In genomic region chr19:2685204-2685704, GRCh38 we compare ENCODE assay signal across 23 cellular contexts. TPM values are rescaled to one million over a fixed set of nuclear protein-coding genes. Genes with fewer than 3 reads are reported as not detected.
DNase-seq lines count a peak whose midpoint lies in the region; ATAC-seq, FAIRE-seq and TF ChIP-seq lines count a peak whose summit lies in the region.
"Had no signal": no experiment of that assay in that cellular context is flagged by ENCODE, and none has a peak within 500 bp of the region (broad histone marks: within the 10 kb centered on the region; RNA-seq: fewer than 3 reads in every experiment).

No MANE protein-coding gene starts in this region.

- H3K79me2 ChIP-seq in HepG2 (ENCODE audit: insufficient read depth, low read length) = no peaks in the 10 kb centered on the region

- no peak overlapping the region for H3K4me3 Mint-ChIP-seq in osteocyte (ENCODE audit: unreplicated experiment)
- H3K4me3 Mint-ChIP-seq in T-helper 2 cell treated with Interferon-gamma antibody and Interleukin-4, amounts not matched to agents 5 μg/mL and 100 μg/mL, for 36 hours = no peak overlapping the region
- H3K4me3 Mint-ChIP-seq: activated naive CD8-positive, alpha-beta T cell; activated T-helper 17 cell treated with anti-CD3 and anti-CD28 coated beads, Interleukin-2, amount 50 U/mL, for 72 hours; brain; CD14-positive monocyte; stimulated activated naive CD8-positive, alpha-beta T cell treated with anti-CD3 and anti-CD28 coated beads, Interleukin-15, Interleukin-2, amounts not matched to agents 100 ng/mL and 50 ng/mL, for 24 hours; T-helper 17 cell; type B pancreatic cell had no signal

- CTCF ChIA-PET in HepG2 (lab: Yijun Ruan, JAX; ENCODE audit: low intra/inter-chr PET ratio, low total read pairs) = interaction anchor here (1.2 kb wide), 1 partner anchor 64 kb away, joined by 8 read pairs; no protein-coding TSS in a partner anchor

- DNase-seq in HepG2 (ENCODE audit: low spot score) = no peak
- no peak for DNase-seq in right lobe of liver
- DNase-seq in dorsolateral prefrontal cortex = no peak
- no peak for DNase-seq in osteocyte (ENCODE audit: extremely low spot score, unreplicated experiment)
- DNase-seq in left lung = no peak
- no peak for DNase-seq in T-helper 2 cell treated with Interferon-gamma antibody and Interleukin-4, amounts not matched to agents 5 μg/mL and 100 μg/mL, for 36 hours (ENCODE audit: low spot score)
- DNase-seq: ACHN; activated CD8-positive, alpha-beta memory T cell treated with anti-CD3 and anti-CD28 coated beads, Interleukin-2, amount 50 U/mL, for 4 hours; NCI-H1417 treated with DMSO at 0.1 percent for 48 hours; NCI-H510A treated with DMSO at 0.1 percent for 48 hours; stimulated activated CD4-positive, alpha-beta T cell treated with anti-CD3 and anti-CD28 coated beads, Interleukin-4, amount 100 ng/mL, for 1 hour; T-helper 17 cell had no signal

- in situ Hi-C loops in HepG2 (cut with HindIII; ENCODE audit: extremely low pct_ligation_motif_present, low pct_unique_long_range_greater_than_20kb) = no loop called here

- intact Hi-C loops in HepG2 (cut with micrococcal nuclease; ENCODE audit: unreplicated experiment) = no loop called here
- intact Hi-C loops in right lobe of liver (cut with DNase I) = no loop called here
- intact Hi-C loops in dorsolateral prefrontal cortex (cut with DNase I) = no loop called here
- intact Hi-C loops in left lung (cut with DNase I) = no loop called here

- H3K9me3 Mint-ChIP-seq in osteocyte (ENCODE audit: unreplicated experiment) = no peaks in the 10 kb centered on the region
- no peaks in the 10 kb centered on the region for H3K9me3 Mint-ChIP-seq in T-helper 2 cell treated with Interferon-gamma antibody and Interleukin-4, amounts not matched to agents 5 μg/mL and 100 μg/mL, for 36 hours
- H3K9me3 Mint-ChIP-seq: activated T-helper 17 cell treated with anti-CD3 and anti-CD28 coated beads, Interleukin-2, amount 50 U/mL, for 72 hours; stimulated activated naive CD8-positive, alpha-beta T cell treated with anti-CD3 and anti-CD28 coated beads, Interleukin-15, Interleukin-2, amounts not matched to agents 100 ng/mL and 50 ng/mL, for 24 hours; type B pancreatic cell had no signal

- H3K36me3 ChIP-seq in HepG2 (replicated peaks in 1 of 2; ENCODE audit: control insufficient read depth in 1 of 2, insufficient read depth in 2 of 2, low read length in 2 of 2) = no peaks in the 10 kb centered on the region
- H3K36me3 ChIP-seq in right lobe of liver = no peaks in the 10 kb centered on the region
- H3K36me3 ChIP-seq in left lung = no peaks in the 10 kb centered on the region

- no peak for TF ChIP-seq EP300 in HepG2 (IDR thresholded peaks at IDR 0.05; ENCODE audit: low read depth in 2 of 2, low read length in 2 of 2)
- no peak for TF ChIP-seq EP300 in HepG2 (CRISPR knock-in tag; IDR thresholded peaks at IDR 0.05; ENCODE audit: borderline replicate concordance)

- ATAC-seq in HepG2 (no peak), right lobe of liver (no peak), left lung (no peak), GM18868 (IDR thresholded peaks at IDR 0.05; ENCODE audit: unreplicated experiment) (no peak), GM18909 (IDR thresholded peaks at IDR 0.05; ENCODE audit: poor library complexity, unreplicated experiment) (no peak)
- ATAC-seq: activated T-helper 17 cell treated with anti-CD3 and anti-CD28 coated beads, Interleukin-2, amount 50 U/mL, for 72 hours; T-helper 17 cell had no signal

- no peak for TF ChIP-seq RAD21 in HepG2 (CRISPR knock-in tag; IDR thresholded peaks at IDR 0.05)

- H3K9ac ChIP-seq in HepG2 (ENCODE audit: insufficient read depth, low read depth, low read length) = peak overlapping the region; percentile 68

- H3K4me1 ChIP-seq in HepG2 (ENCODE audit: insufficient read depth, low read length) = peaks cover 33% of the 10 kb centered on the region
- H3K4me1 ChIP-seq in right lobe of liver = no peaks in the 10 kb centered on the region
- H3K4me1 ChIP-seq in left lung = no peaks in the 10 kb centered on the region

- no peaks in the 10 kb centered on the region for H3K36me3 Mint-ChIP-seq in osteocyte (ENCODE audit: unreplicated experiment)
- H3K36me3 Mint-ChIP-seq in T-helper 2 cell treated with Interferon-gamma antibody and Interleukin-4, amounts not matched to agents 5 μg/mL and 100 μg/mL, for 36 hours (ENCODE audit: low read depth) = no peaks in the 10 kb centered on the region
- H3K36me3 Mint-ChIP-seq: type B pancreatic cell had no signal

- peak overlapping the region; percentile 47 for H3K27ac Mint-ChIP-seq in osteocyte (ENCODE audit: unreplicated experiment)
- no peak overlapping the region for H3K27ac Mint-ChIP-seq in T-helper 2 cell treated with Interferon-gamma antibody and Interleukin-4, amounts not matched to agents 5 μg/mL and 100 μg/mL, for 36 hours
- H3K27ac Mint-ChIP-seq: activated naive CD8-positive, alpha-beta T cell; activated T-helper 17 cell treated with anti-CD3 and anti-CD28 coated beads, Interleukin-2, amount 50 U/mL, for 72 hours; brain; stimulated activated naive CD8-positive, alpha-beta T cell treated with anti-CD3 and anti-CD28 coated beads, Interleukin-15, Interleukin-2, amounts not matched to agents 100 ng/mL and 50 ng/mL, for 24 hours; T-helper 17 cell; type B pancreatic cell had no signal

- 77% methylated on average over 6 of the region's 6 CpGs for WGBS in HepG2 (ENCODE audit: low lambda C conversion rate)
- WGBS in right lobe of liver (ENCODE audit: insufficient coverage, low coverage, low lambda C conversion rate, missing lambda C conversion rate) = 88% methylated on average over 4 of the region's 6 CpGs

- no peaks in the 10 kb centered on the region for H3K27me3 ChIP-seq in HepG2 (ENCODE audit: control insufficient read depth in 1 of 2, insufficient read depth in 2 of 2, low read length in 2 of 2)
- no peaks in the 10 kb centered on the region for H3K27me3 ChIP-seq in right lobe of liver
- H3K27me3 ChIP-seq in dorsolateral prefrontal cortex = no peaks in the 10 kb centered on the region
- no peaks in the 10 kb centered on the region for H3K27me3 ChIP-seq in left lung

- peak overlapping the region; percentile 81 for H3K4me2 ChIP-seq in HepG2 (ENCODE audit: low read depth, low read length)

- H2AFZ ChIP-seq in HepG2 (ENCODE audit: low read length) = no peak overlapping the region

- POLR2A ChIA-PET in HepG2 (lab: Yijun Ruan, JAX) = interaction anchor here (0.6 to 3.0 kb wide), 17 partner anchors 10 to 438 kb away, joined by 3 to 28 read pairs (median 6); partner anchors contain the start of genes GADD45B, GNG7, SGTA and TIMM13

- peaks cover 2% of the 10 kb centered on the region for H3K4me1 Mint-ChIP-seq in osteocyte (ENCODE audit: unreplicated experiment)
- no peaks in the 10 kb centered on the region for H3K4me1 Mint-ChIP-seq in T-helper 2 cell treated with Interferon-gamma antibody and Interleukin-4, amounts not matched to agents 5 μg/mL and 100 μg/mL, for 36 hours (ENCODE audit: low read depth)
- H3K4me1 Mint-ChIP-seq: activated T-helper 17 cell treated with anti-CD3 and anti-CD28 coated beads, Interleukin-2, amount 50 U/mL, for 72 hours; brain; T-helper 17 cell had no signal

- no peak for FAIRE-seq in HepG2 (lab: Jason Lieb, UNC)
- FAIRE-seq: RCC 7860 had no signal

- no peaks in the 10 kb centered on the region for H3K9me3 ChIP-seq in HepG2 (ENCODE audit: low read length)
- H3K9me3 ChIP-seq in right lobe of liver = no peaks in the 10 kb centered on the region
- H3K9me3 ChIP-seq in left lung = no peaks in the 10 kb centered on the region

- no TSS peak for BruUV-seq in HepG2 (replicated peaks; lab: Mats Ljungman, UMichigan)

- H3K4me3 ChIP-seq in HepG2 (replicated peaks in 1 of 3; ENCODE audit: insufficient read depth in 1 of 3, low read depth in 2 of 3, low read length in 3 of 3) (peak overlapping the region; percentile 10 to 61 (median 40); a peak in 5 of 6 replicates), right lobe of liver (no peak overlapping the region), dorsolateral prefrontal cortex (peak overlapping the region in 51 of 59 donors; percentile 1 to 60 (median 34)), left lung (no peak overlapping the region)
- H3K4me3 ChIP-seq: SK-N-MC had no signal

- H3K27ac ChIP-seq in HepG2 (ENCODE audit: extremely low read length, insufficient read depth, low read length) (peak overlapping the region; percentile 85), right lobe of liver (peak overlapping the region in 1 of 3 donors; percentile 37), dorsolateral prefrontal cortex (peak overlapping the region; percentile 76 to 96 (median 91)), left lung (peak overlapping the region in 1 of 2 donors; percentile 50)
- H3K27ac ChIP-seq: SK-N-MC had no signal

- H3K27me3 Mint-ChIP-seq in osteocyte (ENCODE audit: unreplicated experiment) = no peaks in the 10 kb centered on the region
- no peaks in the 10 kb centered on the region for H3K27me3 Mint-ChIP-seq in T-helper 2 cell treated with Interferon-gamma antibody and Interleukin-4, amounts not matched to agents 5 μg/mL and 100 μg/mL, for 36 hours (ENCODE audit: low read depth)
- H3K27me3 Mint-ChIP-seq: activated naive CD8-positive, alpha-beta T cell; activated T-helper 17 cell treated with anti-CD3 and anti-CD28 coated beads, Interleukin-2, amount 50 U/mL, for 72 hours; stimulated activated naive CD8-positive, alpha-beta T cell treated with anti-CD3 and anti-CD28 coated beads, Interleukin-15, Interleukin-2, amounts not matched to agents 100 ng/mL and 50 ng/mL, for 24 hours; T-helper 17 cell; type B pancreatic cell had no signal

- TF ChIP-seq POLR2A in HepG2 (IDR thresholded peaks at IDR 0.05; ENCODE audit: insufficient read depth in 1 of 2, low read depth in 2 of 2, low read length in 2 of 2) (no peak), right lobe of liver (IDR thresholded peaks at IDR 0.05) (no peak)

- no peak for TF ChIP-seq CTCF in HepG2 (CRISPR knock-in tag; IDR thresholded peaks at IDR 0.05)
- TF ChIP-seq CTCF in right lobe of liver (IDR thresholded peaks at IDR 0.05) = no peak
- TF ChIP-seq CTCF in dorsolateral prefrontal cortex (IDR thresholded peaks at IDR 0.05 in 54 of 56, conservative IDR thresholded peaks at IDR 0.05 in 2 of 56; ENCODE audit: low read depth in 1 of 56, partially characterized antibody in 56 of 56) = no peak
- no peak for TF ChIP-seq CTCF in osteocyte (IDR thresholded peaks at IDR 0.05)
- TF ChIP-seq CTCF in left lung (IDR thresholded peaks at IDR 0.05) = no peak

- no peaks in the 10 kb centered on the region for H4K20me1 ChIP-seq in HepG2 (ENCODE audit: insufficient read depth, low read length)

RNA-seq across cellular contexts. Expression of gene GNG7, which starts 17.2 kb away (rescaled TPM):
- total RNA-seq in HepG2 (2016; rRNA removed; fragmentation: Illumina TruSeq; extraction: Trizol) (1.4 and 1.7 TPM in 2 replicates), right lobe of liver (1 to 10 TPM; 1.3 to 3.7 (median 2.3) TPM), dorsolateral prefrontal cortex (100 to 1,000 TPM in 55 of 120 experiments, 10 to 100 TPM in 65; 71.9 to 184 (median 98.1) TPM), osteocyte (5.1 TPM in 2 replicates), left lung (1 to 10 TPM; 3.8 to 5.7 TPM)
- total RNA-seq in HepG2 (2016; cell fraction: cytosol; rRNA removed; fragmentation: Illumina TruSeq; extraction: Trizol; ENCODE audit: low read depth) = 1.3 and 2.3 TPM in 2 replicates
- total RNA-seq in HepG2 (2016; cell fraction: insoluble cytoplasmic fraction; rRNA removed; fragmentation: Illumina TruSeq; extraction: Trizol) = 1.3 and 1.7 TPM in 2 replicates
- 2.6 and 3.1 TPM in 2 replicates for total RNA-seq in HepG2 (2016; cell fraction: membrane; rRNA removed; fragmentation: Illumina TruSeq; extraction: Trizol)
- 1.5 TPM in 2 replicates for total RNA-seq in HepG2 (2016; cell fraction: nucleus; rRNA removed; fragmentation: Illumina TruSeq; extraction: Trizol)
- polyA plus RNA-seq in HepG2 (2011; rRNA removed) = 3.3 and 3.9 TPM in 2 replicates
- polyA plus RNA-seq in HepG2 (2011; cell fraction: cytosol; rRNA removed) = 3.1 and 3.7 TPM in 2 replicates
- polyA plus RNA-seq in HepG2 (2011; cell fraction: nucleus; rRNA removed) = 6.7 and 7.8 TPM in 2 replicates
- polyA plus RNA-seq in HepG2 (2012) = 2.6 and 4.5 TPM in 2 replicates
- 7.6 and 10.4 TPM in 2 replicates for polyA plus RNA-seq in HepG2 (2016; cell fraction: cytosol; fragmentation: Illumina TruSeq; extraction: Trizol; ENCODE audit: low read depth)
- 3.9 and 5.5 TPM in 2 replicates for polyA plus RNA-seq in HepG2 (2016; cell fraction: insoluble cytoplasmic fraction; fragmentation: Illumina TruSeq; extraction: Trizol; ENCODE audit: low read depth)
- 6.5 and 9.8 TPM in 2 replicates for polyA plus RNA-seq in HepG2 (2016; cell fraction: membrane; fragmentation: Illumina TruSeq; extraction: Trizol; ENCODE audit: low read depth)
- 7.6 and 8.6 TPM in 2 replicates for polyA plus RNA-seq in HepG2 (2016; cell fraction: nucleus; fragmentation: Illumina TruSeq; extraction: Trizol; ENCODE audit: insufficient read depth, low read depth)
- polyA minus RNA-seq in HepG2 (2011; rRNA and poly(A)+ RNA removed; ENCODE audit: low replicate concordance) = 1.2 TPM in 1 of 2 replicates, not detected in the other
- 1.2 and 1.7 TPM in 2 replicates for polyA minus RNA-seq in HepG2 (2011; cell fraction: cytosol; rRNA and poly(A)+ RNA removed)
- 1.1 and 1.2 TPM in 2 replicates for polyA minus RNA-seq in HepG2 (2011; cell fraction: nucleus; rRNA and poly(A)+ RNA removed)
- total RNA-seq: M059J had no signal

RNA-seq across cellular contexts. Expression of gene DIRAS1, which starts 35.9 kb away (rescaled TPM):
- total RNA-seq in HepG2 (2016; rRNA removed; fragmentation: Illumina TruSeq; extraction: Trizol) = 0.97 and 1.2 TPM in 2 replicates
- total RNA-seq in HepG2 (2016; cell fraction: cytosol; rRNA removed; fragmentation: Illumina TruSeq; extraction: Trizol; ENCODE audit: low read depth) = 0.61 and 0.62 TPM in 2 replicates
- total RNA-seq in HepG2 (2016; cell fraction: insoluble cytoplasmic fraction; rRNA removed; fragmentation: Illumina TruSeq; extraction: Trizol) = 1.0 and 1.1 TPM in 2 replicates
- 1.3 and 1.6 TPM in 2 replicates for total RNA-seq in HepG2 (2016; cell fraction: membrane; rRNA removed; fragmentation: Illumina TruSeq; extraction: Trizol)
- total RNA-seq in HepG2 (2016; cell fraction: nucleus; rRNA removed; fragmentation: Illumina TruSeq; extraction: Trizol) = 0.56 and 0.94 TPM in 2 replicates
- 1.8 and 2.9 TPM in 2 replicates for polyA plus RNA-seq in HepG2 (2011; rRNA removed)
- 1.7 and 2.2 TPM in 2 replicates for polyA plus RNA-seq in HepG2 (2011; cell fraction: cytosol; rRNA removed)
- polyA plus RNA-seq in HepG2 (2011; cell fraction: nucleus; rRNA removed) = 2.6 and 3.2 TPM in 2 replicates
- polyA plus RNA-seq in HepG2 (2012) = 1.3 and 1.7 TPM in 2 replicates
- 0.97 and 1.5 TPM in 2 replicates for polyA plus RNA-seq in HepG2 (2016; cell fraction: cytosol; fragmentation: Illumina TruSeq; extraction: Trizol; ENCODE audit: low read depth)
- polyA plus RNA-seq in HepG2 (2016; cell fraction: insoluble cytoplasmic fraction; fragmentation: Illumina TruSeq; extraction: Trizol; ENCODE audit: low read depth) = 1.7 and 2.5 TPM in 2 replicates
- polyA plus RNA-seq in HepG2 (2016; cell fraction: membrane; fragmentation: Illumina TruSeq; extraction: Trizol; ENCODE audit: low read depth) = 1.8 and 1.9 TPM in 2 replicates
- 1.9 and 2.0 TPM in 2 replicates for polyA plus RNA-seq in HepG2 (2016; cell fraction: nucleus; fragmentation: Illumina TruSeq; extraction: Trizol; ENCODE audit: insufficient read depth, low read depth)
- polyA minus RNA-seq in HepG2 (2011; rRNA and poly(A)+ RNA removed; ENCODE audit: low replicate concordance) = 0.35 and 2.3 TPM in 2 replicates
- 1.7 and 1.8 TPM in 2 replicates for polyA minus RNA-seq in HepG2 (2011; cell fraction: cytosol; rRNA and poly(A)+ RNA removed)
- polyA minus RNA-seq in HepG2 (2011; cell fraction: nucleus; rRNA and poly(A)+ RNA removed) = 0.64 and 0.75 TPM in 2 replicates
- total RNA-seq in right lobe of liver = 1 to 10 TPM in 1 of 6 experiments, under 1 TPM in 1, not detected in 4; 0.19 to 1.6 TPM
- 100 to 1,000 TPM in 107 of 120 experiments, 10 to 100 TPM in 13; 43.9 to 237 (median 155) TPM for total RNA-seq in dorsolateral prefrontal cortex
- 5.8 and 6.9 TPM in 2 replicates for total RNA-seq in osteocyte
- total RNA-seq in left lung = 1 to 10 TPM in 1 of 2 donors, under 1 TPM in 1; 0.71 to 2.0 TPM
- polyA plus RNA-seq: CD14-positive monocyte had no signal

RNA-seq across cellular contexts. Expression of gene SLC39A3, which starts 54.6 kb away (rescaled TPM):
- total RNA-seq in HepG2 (2016; rRNA removed; fragmentation: Illumina TruSeq; extraction: Trizol) (25.0 and 41.6 TPM in 2 replicates), right lobe of liver (10 to 100 TPM; 13.5 to 29.5 (median 19.6) TPM), dorsolateral prefrontal cortex (10 to 100 TPM; 22.3 to 60.9 (median 39.3) TPM), osteocyte (36.5 and 41.2 TPM in 2 replicates), left lung (10 to 100 TPM; 28.4 to 33.6 TPM)
- 28.6 and 43.2 TPM in 2 replicates for total RNA-seq in HepG2 (2016; cell fraction: cytosol; rRNA removed; fragmentation: Illumina TruSeq; extraction: Trizol; ENCODE audit: low read depth)
- total RNA-seq in HepG2 (2016; cell fraction: insoluble cytoplasmic fraction; rRNA removed; fragmentation: Illumina TruSeq; extraction: Trizol) = 19.6 and 44.5 TPM in 2 replicates
- 45.1 and 60.0 TPM in 2 replicates for total RNA-seq in HepG2 (2016; cell fraction: membrane; rRNA removed; fragmentation: Illumina TruSeq; extraction: Trizol)
- total RNA-seq in HepG2 (2016; cell fraction: nucleus; rRNA removed; fragmentation: Illumina TruSeq; extraction: Trizol) = 30.3 and 32.7 TPM in 2 replicates
- 33.6 and 34.2 TPM in 2 replicates for polyA plus RNA-seq in HepG2 (2011; rRNA removed)
- 39.9 and 48.2 TPM in 2 replicates for polyA plus RNA-seq in HepG2 (2011; cell fraction: cytosol; rRNA removed)
- polyA plus RNA-seq in HepG2 (2011; cell fraction: nucleus; rRNA removed) = 22.1 and 24.0 TPM in 2 replicates
- polyA plus RNA-seq in HepG2 (2012) = 18.4 and 30.9 TPM in 2 replicates
- 41.4 and 52.9 TPM in 2 replicates for polyA plus RNA-seq in HepG2 (2016; cell fraction: cytosol; fragmentation: Illumina TruSeq; extraction: Trizol; ENCODE audit: low read depth)
- polyA plus RNA-seq in HepG2 (2016; cell fraction: insoluble cytoplasmic fraction; fragmentation: Illumina TruSeq; extraction: Trizol; ENCODE audit: low read depth) = 27.9 and 37.1 TPM in 2 replicates
- 50.5 and 57.8 TPM in 2 replicates for polyA plus RNA-seq in HepG2 (2016; cell fraction: membrane; fragmentation: Illumina TruSeq; extraction: Trizol; ENCODE audit: low read depth)
- polyA plus RNA-seq in HepG2 (2016; cell fraction: nucleus; fragmentation: Illumina TruSeq; extraction: Trizol; ENCODE audit: insufficient read depth, low read depth) = 65.1 and 70.7 TPM in 2 replicates
- 38.4 and 71.1 TPM in 2 replicates for polyA minus RNA-seq in HepG2 (2011; rRNA and poly(A)+ RNA removed; ENCODE audit: low replicate concordance)
- polyA minus RNA-seq in HepG2 (2011; cell fraction: cytosol; rRNA and poly(A)+ RNA removed) = 13.8 and 15.1 TPM in 2 replicates
- polyA minus RNA-seq in HepG2 (2011; cell fraction: nucleus; rRNA and poly(A)+ RNA removed) = 8.5 and 9.3 TPM in 2 replicates

Comparison
In these comparisons a context has a peak if more than half of its experiments do, and no peak if none do; other contexts are left out.
1. H3K4me3 ChIP-seq: peak in HepG2 (3 of 3) and dorsolateral prefrontal cortex (51 of 59); none in right lobe of liver (0 of 3) and left lung (0 of 2).
2. RNA of gene GNG7, which starts 17.2 kb away (total RNA-seq): 71.9 to 184 TPM in dorsolateral prefrontal cortex; 3.8 to 5.7 TPM in left lung, 5.1 TPM in osteocyte, 1.3 to 3.7 TPM in right lobe of liver and 1.3 to 3.1 TPM in HepG2; every median in the first group is over 10 times any median in the second.